In genomic region chr4:24734511-24734910, GRCh38 we compare ENCODE assay signal across 20 cellular contexts.
"Had no signal": no experiment of that assay in that cellular context is flagged by ENCODE, and none has a peak within 500 bp of the region (broad histone marks: within the 10 kb centered on the region; RNA-seq: fewer than 3 reads in every experiment).

No MANE protein-coding gene starts in this region.

- H3K4me3 Mint-ChIP-seq: activated naive CD8-positive, alpha-beta T cell treated with anti-CD3 and anti-CD28 coated beads for 36 hours; effector memory CD8-positive, alpha-beta T cell; naive thymus-derived CD4-positive, alpha-beta T cell; stimulated activated effector memory CD8-positive, alpha-beta T cell treated with anti-CD3 and anti-CD28 coated beads, Interleukin-12 subunit alpha, Interleukin-12 subunit beta, amount 100 ng/mL, for 72 hours; T-helper 17 cell had no signal

- DNase-seq: activated CD4-positive, alpha-beta T cell treated with anti-CD3 and anti-CD28 coated beads, Interleukin-2, amount 50 U/mL, for 48 hours; activated gamma-delta T cell treated with Interleukin-2 at 50 U/mL for 16 hours; activated naive CD8-positive, alpha-beta T cell treated with anti-CD3 and anti-CD28 coated beads for 36 hours; activated T-cell treated with anti-CD3 and anti-CD28 coated beads, Interleukin-2, amount 50 U/mL, for 48 hours; anterior cingulate cortex; cortex of kidney; effector memory CD8-positive, alpha-beta T cell; heart right ventricle; islet precursor cell; mammary epithelial cell; naive thymus-derived CD4-positive, alpha-beta T cell; posterior cingulate gyrus; substantia nigra; T-helper 17 cell; upper lobe of left lung had no signal

- H3K27ac ChIP-seq: cardiac muscle cell, heart right ventricle, neutrophil, right atrium auricular region, upper lobe of left lung had no signal

- H3K4me1 ChIP-seq: upper lobe of left lung had no signal

- H3K36me3 ChIP-seq: cardiac muscle cell, heart right ventricle, neutrophil, right atrium auricular region, upper lobe of left lung had no signal

- H3K9me3 ChIP-seq: neutrophil had no signal

- H3K36me3 Mint-ChIP-seq: activated naive CD8-positive, alpha-beta T cell treated with anti-CD3 and anti-CD28 coated beads for 36 hours; stimulated activated effector memory CD8-positive, alpha-beta T cell treated with anti-CD3 and anti-CD28 coated beads, Interleukin-12 subunit alpha, Interleukin-12 subunit beta, amount 100 ng/mL, for 72 hours had no signal

- H3K4me3 ChIP-seq: cardiac muscle cell, heart right ventricle, right atrium auricular region, upper lobe of left lung had no signal

- ATAC-seq: effector memory CD8-positive, alpha-beta T cell; heart right ventricle; left lobe of liver; naive thymus-derived CD4-positive, alpha-beta T cell; stimulated activated effector memory CD8-positive, alpha-beta T cell treated with anti-CD3 and anti-CD28 coated beads, Interleukin-12 subunit alpha, Interleukin-12 subunit beta, amount 100 ng/mL, for 72 hours; T-helper 17 cell had no signal

- H3K27me3 ChIP-seq: cardiac muscle cell, heart right ventricle, neutrophil, right atrium auricular region, upper lobe of left lung had no signal

- H3K4me1 Mint-ChIP-seq: activated naive CD8-positive, alpha-beta T cell treated with anti-CD3 and anti-CD28 coated beads for 36 hours; naive thymus-derived CD4-positive, alpha-beta T cell; stimulated activated effector memory CD8-positive, alpha-beta T cell treated with anti-CD3 and anti-CD28 coated beads, Interleukin-12 subunit alpha, Interleukin-12 subunit beta, amount 100 ng/mL, for 72 hours; T-helper 17 cell had no signal
